In the genomic region with DNA sequence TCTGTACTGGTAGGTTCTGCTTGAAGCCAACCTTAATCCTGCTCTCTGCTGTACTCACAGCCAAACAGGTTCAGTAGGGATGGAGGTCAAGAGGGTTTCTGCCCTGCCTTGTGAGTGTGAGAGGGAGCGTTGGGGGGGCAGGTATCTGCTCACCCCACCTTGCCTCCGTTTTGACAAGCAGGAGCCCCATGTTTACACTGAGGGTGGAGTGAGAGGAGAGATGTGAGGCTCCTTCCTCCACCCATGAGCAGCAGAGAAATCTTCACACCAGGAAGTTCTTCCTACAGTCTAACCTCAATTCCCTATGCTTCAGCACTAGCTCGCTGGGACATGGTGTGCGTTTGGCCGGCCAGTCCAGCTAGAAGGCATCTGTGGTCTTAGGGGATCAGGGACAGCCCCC, we compare ENCODE assay signal across 2 cellular contexts.
TF ChIP-seq lines count a peak whose summit lies in the region.

No MANE protein-coding gene starts in this region.

TF ChIP-seq in H1, 55 proteins besides CTCF, POLR2A, EP300 and RAD21:
- TF ChIP-seq KDM1A (IDR thresholded peaks at IDR 0.05; ENCODE audit: borderline replicate concordance, low read length) (peak; percentile 89; the same call in 1 of the 2 replicates), GABPA (IDR thresholded peaks at IDR 0.05; ENCODE audit: borderline replicate concordance, insufficient read depth, low read length) (no peak)

TF ChIP-seq in HEK293T, 16 proteins besides CTCF, POLR2A, EP300 and RAD21:
- no peak for TF ChIP-seq FOXM1 (IDR thresholded peaks at IDR 0.05; ENCODE audit: borderline replicate concordance)
- no peak for TF ChIP-seq TARDBP (IDR thresholded peaks at IDR 0.05)
- TF ChIP-seq ELF4 (IDR thresholded peaks at IDR 0.05): no peak
TF ChIP-seq in HEK293T: peak in this region for 0.
